17 cellular contexts compared by ENCODE assay signal in genomic region chr15:75729304-75730069, GRCh38. TPM values are rescaled to one million over a fixed set of nuclear protein-coding genes. Genes with fewer than 3 reads are reported as not detected.
DNase-seq lines count a peak whose midpoint lies in the region; ATAC-seq and TF ChIP-seq lines count a peak whose summit lies in the region.
"Had no signal": no experiment of that assay in that cellular context is flagged by ENCODE, and none has a peak within 500 bp of the region (broad histone marks: within the 10 kb centered on the region; RNA-seq: fewer than 3 reads in every experiment).

No MANE protein-coding gene starts in this region.

- WGBS in endodermal cell (ENCODE audit: insufficient coverage in 1 of 2, insufficient read length in 1 of 2), 2 experiments = 89% methylated on average over 7 to 10 of the region's 10 CpGs
- WGBS in sigmoid colon, 2 donors = 71 to 83% methylated on average over 10 of the region's 10 CpGs

- no peak for TF ChIP-seq EP300 in sigmoid colon (IDR thresholded peaks at IDR 0.05)

- TF ChIP-seq CTCF in HEK293 (tag by site-specific recombination; IDR thresholded peaks at IDR 0.05) = no peak
- TF ChIP-seq CTCF in endodermal cell (conservative IDR thresholded peaks at IDR 0.05) = peak; percentile 14
- no peak for TF ChIP-seq CTCF in sigmoid colon (IDR thresholded peaks at IDR 0.05)

- H3K27me3 Mint-ChIP-seq in endodermal cell (ENCODE audit: insufficient read depth) = peaks cover 21% of the 10 kb centered on the region
- H3K27me3 Mint-ChIP-seq in naive thymus-derived CD4-positive, alpha-beta T cell = peaks cover 0 to 12% (median 8%) of the 10 kb centered on the region in 5 donors

- H3K27me3 ChIP-seq in endodermal cell (ENCODE audit: control insufficient read depth, insufficient read depth, low read length, poor library complexity, severe bottlenecking) (no peaks in the 10 kb centered on the region), sigmoid colon (no peaks in the 10 kb centered on the region)
- H3K27me3 ChIP-seq in naive thymus-derived CD4-positive, alpha-beta T cell (ENCODE audit: control insufficient read depth in 2 of 2, insufficient read depth in 2 of 2, low read length in 2 of 2) = no peaks in the 10 kb centered on the region

- CTCF ChIA-PET in HEK293 (lab: Yijun Ruan, JAX) = interaction anchor here (0.6 to 3.5 kb wide), 9 partner anchors 9 to 192 kb away, joined by 3 to 53 read pairs (median 4); no protein-coding TSS in a partner anchor
- CTCF ChIA-PET in naive thymus-derived CD4-positive, alpha-beta T cell (lab: Charles Lee) = interaction anchor here (0.6 to 3.4 kb wide), 6 partner anchors 9 to 410 kb away, joined by 3 to 21 read pairs (median 5); no protein-coding TSS in a partner anchor

- no peak overlapping the region for H3K27ac Mint-ChIP-seq in endodermal cell
- H3K27ac Mint-ChIP-seq in naive thymus-derived CD4-positive, alpha-beta T cell = no peak overlapping the region
- H3K27ac Mint-ChIP-seq: CD8-positive, alpha-beta T cell; GM23338 had no signal

- H3K9me3 ChIP-seq in HEK293 (ENCODE audit: control insufficient read depth, insufficient read depth, low read depth, low read length) = no peaks in the 10 kb centered on the region
- H3K9me3 ChIP-seq in endodermal cell (ENCODE audit: control insufficient read depth, low read length) = no peaks in the 10 kb centered on the region
- no peaks in the 10 kb centered on the region for H3K9me3 ChIP-seq in sigmoid colon
- no peaks in the 10 kb centered on the region for H3K9me3 ChIP-seq in naive thymus-derived CD4-positive, alpha-beta T cell (ENCODE audit: control insufficient read depth in 2 of 3, low read length in 3 of 3)

- TF ChIP-seq POLR2A in sigmoid colon (IDR thresholded peaks at IDR 0.05) = no peak

- H3K36me3 ChIP-seq in HEK293 (ENCODE audit: control insufficient read depth in 2 of 2, insufficient read depth in 1 of 2, low read length in 2 of 2) = no peaks in the 10 kb centered on the region
- no peaks in the 10 kb centered on the region for H3K36me3 ChIP-seq in endodermal cell (ENCODE audit: control insufficient read depth, insufficient read depth, low read length)
- H3K36me3 ChIP-seq in sigmoid colon = no peaks in the 10 kb centered on the region
- no peaks in the 10 kb centered on the region for H3K36me3 ChIP-seq in naive thymus-derived CD4-positive, alpha-beta T cell (ENCODE audit: control insufficient read depth in 2 of 3, insufficient read depth in 3 of 3, low read length in 3 of 3)

- intact Hi-C loops in sigmoid colon (cut with DNase I) = loop anchor here (2.0 to 5.0 kb wide), 2 partner anchors 73 to 92 kb away; no protein-coding TSS in a partner anchor
- intact Hi-C loops in naive thymus-derived CD4-positive, alpha-beta T cell (cut with micrococcal nuclease) = loop anchor here (2.0 to 10.0 kb wide), 2 partner anchors 191 to 195 kb away; no protein-coding TSS in a partner anchor

- no peak overlapping the region for H3K4me3 Mint-ChIP-seq in endodermal cell
- peak overlapping the region in 1 of 10 donors; percentile 5 for H3K4me3 Mint-ChIP-seq in naive thymus-derived CD4-positive, alpha-beta T cell
- H3K4me3 Mint-ChIP-seq: CD8-positive, alpha-beta T cell; GM23338 had no signal

- H3K9me3 Mint-ChIP-seq in endodermal cell = no peaks in the 10 kb centered on the region
- no peaks in the 10 kb centered on the region for H3K9me3 Mint-ChIP-seq in naive thymus-derived CD4-positive, alpha-beta T cell
- H3K9me3 Mint-ChIP-seq: CD8-positive, alpha-beta T cell; GM23338 had no signal

- H3K4me1 ChIP-seq in HEK293 (ENCODE audit: control insufficient read depth, insufficient read depth, low read length) = no peaks in the 10 kb centered on the region
- no peaks in the 10 kb centered on the region for H3K4me1 ChIP-seq in endodermal cell (ENCODE audit: control insufficient read depth, insufficient read depth, low read length)
- peaks cover 0 to 43% (median 37%) of the 10 kb centered on the region in 4 donors for H3K4me1 ChIP-seq in sigmoid colon
- no peaks in the 10 kb centered on the region for H3K4me1 ChIP-seq in naive thymus-derived CD4-positive, alpha-beta T cell (ENCODE audit: control insufficient read depth in 2 of 2, insufficient read depth in 2 of 2, low read length in 2 of 2)

- DNase-seq in NCI-H1105 treated with DMSO at 0.1 percent for 48 hours (lab: John Stamatoyannopoulos, UW) (peak; percentile 1), NCI-H1105 (lab: John Stamatoyannopoulos, UW) (no peak), endodermal cell (no peak), sigmoid colon (peak; percentile 30), DMS79 treated with DMSO at 0.1 percent for 48 hours (lab: John Stamatoyannopoulos, UW) (no peak)
- DNase-seq in naive thymus-derived CD4-positive, alpha-beta T cell = no peak
- DNase-seq in activated CD4-positive, alpha-beta T cell treated with anti-CD3 and anti-CD28 coated beads for 48 hours = no peak
- DNase-seq: C1 segment of cervical spinal cord; CD8-positive, alpha-beta T cell; Kasumi-1; NCI-H1417 treated with DMSO at 0.1 percent for 48 hours; NCI-H187; NK-92 treated with Interleukin-12 subunit alpha and Interleukin-12 subunit beta, amount 100 ng/mL, for 24 hours had no signal

- no peak overlapping the region for H3K4me3 ChIP-seq in HEK293 (ENCODE audit: low read depth, low read length)
- no peak overlapping the region for H3K4me3 ChIP-seq in endodermal cell (ENCODE audit: low read length)
- H3K4me3 ChIP-seq in sigmoid colon = no peak overlapping the region
- no peak overlapping the region for H3K4me3 ChIP-seq in naive thymus-derived CD4-positive, alpha-beta T cell (ENCODE audit: low read length)
- H3K4me3 ChIP-seq: GM23338 had no signal

- H3K9ac ChIP-seq in endodermal cell (ENCODE audit: extremely low read depth, low read length, poor library complexity, severe bottlenecking) = no peak overlapping the region

- POLR2A ChIA-PET in HEK293 (lab: Yijun Ruan, JAX) = interaction anchor here (1.3 to 1.7 kb wide), 2 partner anchors 9 to 278 kb away, joined by 3 to 10 read pairs; partner anchors contain the start of gene SIN3A
- POLR2A ChIA-PET in naive thymus-derived CD4-positive, alpha-beta T cell (lab: Charles Lee) = no interaction called here

- no peak for ATAC-seq in naive thymus-derived CD4-positive, alpha-beta T cell
- ATAC-seq: CD8-positive, alpha-beta T cell; HCT116 had no signal

- H3K27ac ChIP-seq in HEK293 (ENCODE audit: extremely low read depth, low read depth, low read length) (no peak overlapping the region), endodermal cell (ENCODE audit: low read depth, low read length) (no peak overlapping the region), sigmoid colon (no peak overlapping the region)
- no peak overlapping the region for H3K27ac ChIP-seq in naive thymus-derived CD4-positive, alpha-beta T cell (ENCODE audit: low read depth, low read length)
- H3K27ac ChIP-seq: 22Rv1 had no signal

- H3K4me1 Mint-ChIP-seq in endodermal cell = no peaks in the 10 kb centered on the region
- peaks cover 8 to 15% (median 12%) of the 10 kb centered on the region in 7 donors for H3K4me1 Mint-ChIP-seq in naive thymus-derived CD4-positive, alpha-beta T cell

- no peaks in the 10 kb centered on the region for H3K36me3 Mint-ChIP-seq in endodermal cell (ENCODE audit: low read depth)
- H3K36me3 Mint-ChIP-seq in naive thymus-derived CD4-positive, alpha-beta T cell = no peaks in the 10 kb centered on the region
- H3K36me3 Mint-ChIP-seq: CD8-positive, alpha-beta T cell had no signal

TF ChIP-seq in HEK293, 187 proteins besides CTCF, POLR2A, EP300 and RAD21:
- peak; percentile 53; the same call in 1 of the 2 replicates for TF ChIP-seq ZNF121 (tag by site-specific recombination; IDR thresholded peaks at IDR 0.05)
- no peak for TF ChIP-seq ZBTB1 (tag by site-specific recombination; IDR thresholded peaks at IDR 0.05)
- no peak for TF ChIP-seq ZNF433 (tag by site-specific recombination; IDR thresholded peaks at IDR 0.05; ENCODE audit: low read depth)
- TF ChIP-seq ZFP41 (tag by site-specific recombination; IDR thresholded peaks at IDR 0.05; ENCODE audit: borderline replicate concordance) = no peak

RNA-seq across cellular contexts. Expression of gene CSPG4, which starts 16.8 kb away (rescaled TPM):
- total RNA-seq in endodermal cell (1 to 10 TPM; 1.8 to 3.3 TPM), sigmoid colon (100 to 1,000 TPM in 2 of 4 donors, 10 to 100 TPM in 2; 45.7 to 151 (median 93.9) TPM)
- 3.4 TPM for polyA plus RNA-seq in endodermal cell (2013, experiment 1 of 2)
- 3.3 TPM for polyA plus RNA-seq in endodermal cell (2013, experiment 2 of 2)
- 1 to 10 TPM in 1 of 3 donors, under 1 TPM in 2; 0.23 to 8.4 (median 0.60) TPM for polyA plus RNA-seq in sigmoid colon
- total RNA-seq in naive thymus-derived CD4-positive, alpha-beta T cell = not detected
- not detected for polyA plus RNA-seq in naive thymus-derived CD4-positive, alpha-beta T cell
- total RNA-seq: CD8-positive, alpha-beta T cell had no signal

Comparison
In these comparisons a context has a peak if more than half of its experiments do, and no peak if none do; other contexts are left out.
1. DNase-seq: peak in NCI-H1105 treated with DMSO at 0.1 percent for 48 hours (single experiment) and sigmoid colon (single experiment); none in NCI-H1105 (single experiment), endodermal cell (single experiment), naive thymus-derived CD4-positive, alpha-beta T cell (0 of 9), DMS79 treated with DMSO at 0.1 percent for 48 hours (single experiment) and activated CD4-positive, alpha-beta T cell treated with anti-CD3 and anti-CD28 coated beads for 48 hours (single experiment).
2. RNA of gene CSPG4, which starts 16.8 kb away (total RNA-seq): 45.7 to 151 TPM in sigmoid colon; 1.8 to 3.3 TPM in endodermal cell and not detected in naive thymus-derived CD4-positive, alpha-beta T cell; every median in the first group is over 10 times any median in the second.